9 cellular contexts compared by ENCODE assay signal in the genomic region with DNA sequence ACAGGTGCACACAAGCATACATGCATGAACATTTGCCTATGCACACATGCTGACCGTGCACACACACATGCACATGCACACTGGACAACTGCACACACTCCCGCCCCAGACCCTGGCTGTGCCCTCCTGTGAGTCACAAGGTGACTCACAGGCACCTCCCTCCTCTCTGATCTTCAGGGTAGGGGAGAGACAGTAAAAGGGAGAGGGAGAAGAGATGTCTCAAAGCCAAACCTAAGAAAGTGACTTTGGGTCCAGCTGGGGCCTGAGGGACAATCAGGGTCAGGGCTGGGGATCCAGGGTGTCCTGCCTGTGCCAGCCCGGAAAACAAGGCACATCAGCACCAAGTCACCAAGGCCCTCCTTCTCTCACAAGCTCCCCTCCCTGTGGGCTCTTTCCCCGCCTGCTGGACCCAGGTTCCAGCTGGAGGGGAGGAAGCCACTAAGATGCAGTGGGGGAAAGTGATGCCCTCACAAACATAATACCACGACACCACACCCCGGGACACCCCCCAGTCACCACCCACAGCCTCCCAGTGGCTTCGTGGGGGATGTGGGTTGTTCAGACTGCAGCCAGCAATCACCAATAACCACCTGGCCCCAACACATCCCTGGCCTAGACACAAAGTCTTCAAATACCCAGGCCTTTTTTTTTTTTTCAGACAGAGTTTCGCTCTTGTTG. TPM values are rescaled to one million over a fixed set of nuclear protein-coding genes. Genes with fewer than 3 reads are reported as not detected.
DNase-seq lines count a peak whose midpoint lies in the region; ATAC-seq, FAIRE-seq and TF ChIP-seq lines count a peak whose summit lies in the region.
"Had no signal": no experiment of that assay in that cellular context is flagged by ENCODE, and none has a peak within 500 bp of the region (broad histone marks: within the 10 kb centered on the region; RNA-seq: fewer than 3 reads in every experiment).

No MANE protein-coding gene starts in this region.

- no peak for TF ChIP-seq CTCF in foreskin keratinocyte (conservative IDR thresholded peaks at IDR 0.05)

- H3K4me1 ChIP-seq in foreskin keratinocyte, result peaks cover 24% of the 10 kb centered on the region

- ATAC-seq in foreskin keratinocyte, result peak; percentile 77
- ATAC-seq in GM21717 (IDR thresholded peaks at IDR 0.05; ENCODE audit: unreplicated experiment), result no peak

- no peaks in the 10 kb centered on the region for H3K27me3 ChIP-seq in foreskin keratinocyte

- TF ChIP-seq POLR2A in H54 (IDR thresholded peaks at IDR 0.05; ENCODE audit: low read depth, low read length), result no peak

- H3K27ac ChIP-seq in foreskin keratinocyte (no peak overlapping the region), substantia nigra (ENCODE audit: low read depth, low read length, poor library complexity, severe bottlenecking) (no peak overlapping the region)
- H3K27ac ChIP-seq: neutrophil had no signal

- peak; percentile 83 for DNase-seq in A172 (ENCODE audit: low spot score)
- peak; percentile 61 for DNase-seq in H54 (ENCODE audit: insufficient read length, low spot score)
- DNase-seq in UCSD-AML1 (lab: John Stamatoyannopoulos, UW; ENCODE audit: unreplicated experiment), result peak; percentile 40
- DNase-seq in foreskin keratinocyte, result peak; percentile 48 to 61
- DNase-seq in NCI-H524 (lab: John Stamatoyannopoulos, UW), result no peak
- no peak for DNase-seq in NCI-H1092 treated with DMSO at 0.1 percent for 48 hours (lab: John Stamatoyannopoulos, UW)
- no peak for DNase-seq in substantia nigra (lab: John Stamatoyannopoulos, UW)

- peak; percentile 93 for FAIRE-seq in H54 (lab: Jason Lieb, UNC)

RNA-seq across cellular contexts. Expression of a gene that starts 39.3 kb away (rescaled TPM):
- total RNA-seq in A172 (2014; rRNA removed; shearing (Covaris generic)), result 9.8 and 13.4 TPM in 2 replicates
- 10.9 and 12.8 TPM in 2 replicates for total RNA-seq in foreskin keratinocyte
- 9.8 and 12.0 TPM in 2 replicates for polyA plus RNA-seq in foreskin keratinocyte

RNA-seq across cellular contexts. Expression of a gene that starts 53.0 kb away (rescaled TPM):
- total RNA-seq in A172 (2014; rRNA removed; shearing (Covaris generic)), result 0.74 and 3.3 TPM in 2 replicates
- 1.1 and 1.2 TPM in 2 replicates for total RNA-seq in foreskin keratinocyte
- polyA plus RNA-seq in foreskin keratinocyte, result 0.86 and 1.2 TPM in 2 replicates

Comparison
In these comparisons a context has a peak if more than half of its experiments do, and no peak if none do; other contexts are left out.
1. DNase-seq: peak in A172 (single experiment), H54 (single experiment), UCSD-AML1 (single experiment) and foreskin keratinocyte (2 of 2); none in NCI-H524 (0 of 2), NCI-H1092 treated with DMSO at 0.1 percent for 48 hours (single experiment) and substantia nigra (0 of 49).